Comparison of ENCODE assay signal across 10 cellular contexts in genomic region chr6:10838794-10839333, GRCh38. TPM values are rescaled to one million over a fixed set of nuclear protein-coding genes. Genes with fewer than 3 reads are reported as not detected.
DNase-seq lines count a peak whose midpoint lies in the region; ATAC-seq, FAIRE-seq and TF ChIP-seq lines count a peak whose summit lies in the region.
"Had no signal": no experiment of that assay in that cellular context is flagged by ENCODE, and none has a peak within 500 bp of the region (broad histone marks: within the 10 kb centered on the region; RNA-seq: fewer than 3 reads in every experiment).

No MANE protein-coding gene starts in this region.

- CTCF ChIA-PET in HepG2 (lab: Yijun Ruan, JAX; ENCODE audit: low intra/inter-chr PET ratio, low total read pairs) = no interaction called here

- H3K27ac Mint-ChIP-seq in activated naive CD8-positive, alpha-beta T cell treated with anti-CD3 and anti-CD28 coated beads, Interleukin-2, amount 10 ng/mL, durations not matched to agents 7 days and 5 days = peak overlapping the region; percentile 61

- TF ChIP-seq RAD21 in HepG2 (CRISPR knock-in tag; IDR thresholded peaks at IDR 0.05) = no peak

- no peak for TF ChIP-seq EP300 in HepG2 (IDR thresholded peaks at IDR 0.05; ENCODE audit: low read depth in 2 of 2, low read length in 2 of 2)
- no peak for TF ChIP-seq EP300 in HepG2 (CRISPR knock-in tag; IDR thresholded peaks at IDR 0.05; ENCODE audit: borderline replicate concordance)

- H3K27ac ChIP-seq in HUES64 (ENCODE audit: low read depth, low read length) (no peak overlapping the region), HepG2 (ENCODE audit: extremely low read length, insufficient read depth, low read length) (no peak overlapping the region), tibial artery (no peak overlapping the region)

- in situ Hi-C loops in GM13977 (cut with MboI; ENCODE audit: low pct_unique_long_range_greater_than_20kb, low sequenced_read_pairs, unreplicated experiment) = no loop called here
- in situ Hi-C loops in HepG2 (cut with HindIII; ENCODE audit: extremely low pct_ligation_motif_present, low pct_unique_long_range_greater_than_20kb) = no loop called here

- H3K4me1 Mint-ChIP-seq in activated naive CD8-positive, alpha-beta T cell treated with anti-CD3 and anti-CD28 coated beads, Interleukin-2, amount 10 ng/mL, durations not matched to agents 7 days and 5 days = peaks cover 19% of the 10 kb centered on the region

- H3K9me3 ChIP-seq in HUES64 (ENCODE audit: insufficient read depth, low read depth, low read length) (no peaks in the 10 kb centered on the region; the same call in 1 of the 2 replicates), HepG2 (ENCODE audit: low read length) (no peaks in the 10 kb centered on the region), tibial artery (peaks cover 0 to 6% (median 0%) of the 10 kb centered on the region in 3 donors)

- DNase-seq in GM13977 (ENCODE audit: low spot score) (peak; percentile 78), HepG2 (ENCODE audit: low spot score) (no peak), tibial artery (no peak), amniotic stem cell (lab: John Stamatoyannopoulos, UW) (no peak), NCI-H146 (lab: John Stamatoyannopoulos, UW) (no peak)
- no peak for DNase-seq in activated naive CD8-positive, alpha-beta T cell treated with anti-CD3 and anti-CD28 coated beads, Interleukin-2, amount 10 ng/mL, durations not matched to agents 7 days and 5 days

- H3K9me3 Mint-ChIP-seq in activated naive CD8-positive, alpha-beta T cell treated with anti-CD3 and anti-CD28 coated beads, Interleukin-2, amount 10 ng/mL, durations not matched to agents 7 days and 5 days = no peaks in the 10 kb centered on the region

- H3K4me3 ChIP-seq in HUES64 (ENCODE audit: low read length) (peak overlapping the region; percentile 68), HepG2 (replicated peaks in 1 of 3; ENCODE audit: insufficient read depth in 1 of 3, low read depth in 2 of 3, low read length in 3 of 3) (peak overlapping the region; percentile 67 to 80 (median 69)), tibial artery (peak overlapping the region; percentile 56 to 68)

- intact Hi-C loops in HepG2 (cut with micrococcal nuclease; ENCODE audit: unreplicated experiment) (no loop called here), tibial artery (cut with DNase I; ENCODE audit: low total_unique reads) (no loop called here)

- no peaks in the 10 kb centered on the region for H3K36me3 ChIP-seq in HUES64 (ENCODE audit: insufficient read depth, low read length)
- no peaks in the 10 kb centered on the region for H3K36me3 ChIP-seq in HepG2 (replicated peaks in 1 of 2; ENCODE audit: control insufficient read depth in 1 of 2, insufficient read depth in 2 of 2, low read length in 2 of 2)
- H3K36me3 ChIP-seq in tibial artery = no peaks in the 10 kb centered on the region

- H2AFZ ChIP-seq in HepG2 (ENCODE audit: low read length) = peak overlapping the region; percentile 88

- H3K27me3 ChIP-seq in HUES64 (ENCODE audit: insufficient read depth, low read length) (peaks cover 22% of the 10 kb centered on the region), HepG2 (ENCODE audit: control insufficient read depth in 1 of 2, insufficient read depth in 2 of 2, low read length in 2 of 2) (peaks cover 0 to 32% of the 10 kb centered on the region in 2 experiments; a peak in 3 of 5 replicates), tibial artery (peaks cover 0 to 13% of the 10 kb centered on the region in 2 donors)

- peak; percentile 73 for ATAC-seq in GM21528 (IDR thresholded peaks at IDR 0.05; ENCODE audit: low FRiP score, unreplicated experiment)
- peak; percentile 19 for ATAC-seq in activated naive CD8-positive, alpha-beta T cell treated with anti-CD3 and anti-CD28 coated beads, Interleukin-2, amount 10 ng/mL, durations not matched to agents 7 days and 5 days (ENCODE audit: low read depth)
- peak; percentile 5; the same call in 2 of the 3 replicates for ATAC-seq in HepG2

- no peaks in the 10 kb centered on the region for H3K79me2 ChIP-seq in HepG2 (ENCODE audit: insufficient read depth, low read length)

- peaks cover 56% of the 10 kb centered on the region for H3K27me3 Mint-ChIP-seq in activated naive CD8-positive, alpha-beta T cell treated with anti-CD3 and anti-CD28 coated beads, Interleukin-2, amount 10 ng/mL, durations not matched to agents 7 days and 5 days

- H3K9ac ChIP-seq in HUES64 (ENCODE audit: low read depth, low read length) (no peak overlapping the region; the same call in 1 of the 2 replicates), HepG2 (ENCODE audit: insufficient read depth, low read depth, low read length) (peak overlapping the region; percentile 74)

- H3K4me2 ChIP-seq in HepG2 (ENCODE audit: low read depth, low read length) = peak overlapping the region; percentile 95

- 73% methylated on average over 8 of the region's 8 CpGs for WGBS in HUES64
- WGBS in HepG2 (ENCODE audit: low lambda C conversion rate) = 61% methylated on average over 8 of the region's 8 CpGs

- TF ChIP-seq CTCF in GM13977 (IDR thresholded peaks at IDR 0.05; ENCODE audit: extremely low read depth, insufficient read depth, missing control alignments) (no peak), HepG2 (CRISPR knock-in tag; IDR thresholded peaks at IDR 0.05) (no peak), tibial artery (IDR thresholded peaks at IDR 0.05) (no peak)

- no peak for FAIRE-seq in HepG2 (lab: Jason Lieb, UNC)

- H3K4me1 ChIP-seq in HUES64 (ENCODE audit: insufficient read depth, low read length) (peaks cover 10% of the 10 kb centered on the region; the same call in 1 of the 2 replicates), HepG2 (ENCODE audit: insufficient read depth, low read length) (peaks cover 28% of the 10 kb centered on the region), tibial artery (peaks cover 0 to 15% (median 6%) of the 10 kb centered on the region in 4 donors)

- no TSS peak for BruUV-seq in HepG2 (replicated peaks; lab: Mats Ljungman, UMichigan)

- no peak for TF ChIP-seq POLR2A in HepG2 (IDR thresholded peaks at IDR 0.05; ENCODE audit: insufficient read depth in 1 of 2, low read depth in 2 of 2, low read length in 2 of 2)

- POLR2A ChIA-PET in activated naive CD8-positive, alpha-beta T cell treated with anti-CD3 and anti-CD28 coated beads, Interleukin-2, amount 10 ng/mL, durations not matched to agents 7 days and 5 days (lab: Charles Lee) = interaction anchor here (0.7 kb wide), 1 partner anchor 144 kb away, joined by 3 read pairs; the partner anchor contains the start of genes C6orf52 and PAK1IP1
- POLR2A ChIA-PET in HepG2 (lab: Yijun Ruan, JAX) = no interaction called here

- H3K4me3 Mint-ChIP-seq in activated naive CD8-positive, alpha-beta T cell treated with anti-CD3 and anti-CD28 coated beads, Interleukin-2, amount 10 ng/mL, durations not matched to agents 7 days and 5 days = peak overlapping the region; percentile 72

- H4K20me1 ChIP-seq in HepG2 (ENCODE audit: insufficient read depth, low read length) = no peaks in the 10 kb centered on the region

- H3K36me3 Mint-ChIP-seq in activated naive CD8-positive, alpha-beta T cell treated with anti-CD3 and anti-CD28 coated beads, Interleukin-2, amount 10 ng/mL, durations not matched to agents 7 days and 5 days = peaks cover 2% of the 10 kb centered on the region

RNA-seq across cellular contexts. Expression of gene MAK, which starts 0.5 kb away (rescaled TPM):
- polyA plus RNA-seq in HUES64 (2013, experiment 1 of 2) = 0.25 TPM
- 0.19 TPM for polyA plus RNA-seq in HUES64 (2013, experiment 2 of 2)
- not detected for total RNA-seq in activated naive CD8-positive, alpha-beta T cell treated with anti-CD3 and anti-CD28 coated beads, Interleukin-2, amount 10 ng/mL, durations not matched to agents 7 days and 5 days
- 0.04 and 0.17 TPM in 2 replicates for total RNA-seq in HepG2 (2016; rRNA removed; fragmentation: Illumina TruSeq; extraction: Trizol)
- 0.20 TPM in 1 of 2 replicates, not detected in the other for total RNA-seq in HepG2 (2016; cell fraction: cytosol; rRNA removed; fragmentation: Illumina TruSeq; extraction: Trizol; ENCODE audit: low read depth)
- total RNA-seq in HepG2 (2016; cell fraction: insoluble cytoplasmic fraction; rRNA removed; fragmentation: Illumina TruSeq; extraction: Trizol) = 0.04 TPM in 1 of 2 replicates, not detected in the other
- 0.10 and 0.12 TPM in 2 replicates for total RNA-seq in HepG2 (2016; cell fraction: membrane; rRNA removed; fragmentation: Illumina TruSeq; extraction: Trizol)
- total RNA-seq in HepG2 (2016; cell fraction: nucleus; rRNA removed; fragmentation: Illumina TruSeq; extraction: Trizol) = 0.25 TPM in 1 of 2 replicates, not detected in the other
- polyA plus RNA-seq in HepG2 (2011; rRNA removed) = 0.01 TPM in 1 of 2 replicates, not detected in the other
- not detected in 2 replicates for polyA plus RNA-seq in HepG2 (2011; cell fraction: cytosol; rRNA removed)
- not detected in 2 replicates for polyA plus RNA-seq in HepG2 (2011; cell fraction: nucleus; rRNA removed)
- polyA plus RNA-seq in HepG2 (2012) = 0.03 and 0.20 TPM in 2 replicates
- polyA plus RNA-seq in HepG2 (2016; cell fraction: cytosol; fragmentation: Illumina TruSeq; extraction: Trizol; ENCODE audit: low read depth) = 0.05 TPM in 1 of 2 replicates, not detected in the other
- 0.10 and 0.13 TPM in 2 replicates for polyA plus RNA-seq in HepG2 (2016; cell fraction: insoluble cytoplasmic fraction; fragmentation: Illumina TruSeq; extraction: Trizol; ENCODE audit: low read depth)
- polyA plus RNA-seq in HepG2 (2016; cell fraction: membrane; fragmentation: Illumina TruSeq; extraction: Trizol; ENCODE audit: low read depth) = 0.06 TPM in 1 of 2 replicates, not detected in the other
- polyA plus RNA-seq in HepG2 (2016; cell fraction: nucleus; fragmentation: Illumina TruSeq; extraction: Trizol; ENCODE audit: insufficient read depth, low read depth) = 0.27 TPM in 1 of 2 replicates, not detected in the other
- polyA minus RNA-seq in HepG2 (2011; rRNA and poly(A)+ RNA removed; ENCODE audit: low replicate concordance) = 0.05 TPM in 1 of 2 replicates, not detected in the other
- not detected in 2 replicates for polyA minus RNA-seq in HepG2 (2011; cell fraction: cytosol; rRNA and poly(A)+ RNA removed)
- not detected in 2 replicates for polyA minus RNA-seq in HepG2 (2011; cell fraction: nucleus; rRNA and poly(A)+ RNA removed)

RNA-seq across cellular contexts. Expression of gene GCM2, which starts 43.0 kb away (rescaled TPM):
- polyA plus RNA-seq in HUES64 (2013, experiment 1 of 2) = not detected
- polyA plus RNA-seq in HUES64 (2013, experiment 2 of 2) = not detected
- not detected for total RNA-seq in activated naive CD8-positive, alpha-beta T cell treated with anti-CD3 and anti-CD28 coated beads, Interleukin-2, amount 10 ng/mL, durations not matched to agents 7 days and 5 days
- not detected in 2 replicates for total RNA-seq in HepG2 (2016; rRNA removed; fragmentation: Illumina TruSeq; extraction: Trizol)
- not detected in 2 replicates for total RNA-seq in HepG2 (2016; cell fraction: cytosol; rRNA removed; fragmentation: Illumina TruSeq; extraction: Trizol; ENCODE audit: low read depth)
- not detected in 2 replicates for total RNA-seq in HepG2 (2016; cell fraction: insoluble cytoplasmic fraction; rRNA removed; fragmentation: Illumina TruSeq; extraction: Trizol)
- total RNA-seq in HepG2 (2016; cell fraction: membrane; rRNA removed; fragmentation: Illumina TruSeq; extraction: Trizol) = not detected in 2 replicates
- total RNA-seq in HepG2 (2016; cell fraction: nucleus; rRNA removed; fragmentation: Illumina TruSeq; extraction: Trizol) = not detected in 2 replicates
- not detected in 2 replicates for polyA plus RNA-seq in HepG2 (2011; rRNA removed)
- not detected in 2 replicates for polyA plus RNA-seq in HepG2 (2011; cell fraction: cytosol; rRNA removed)
- polyA plus RNA-seq in HepG2 (2011; cell fraction: nucleus; rRNA removed) = not detected in 2 replicates
- polyA plus RNA-seq in HepG2 (2012) = not detected in 2 replicates
- not detected in 2 replicates for polyA plus RNA-seq in HepG2 (2016; cell fraction: cytosol; fragmentation: Illumina TruSeq; extraction: Trizol; ENCODE audit: low read depth)
- not detected in 2 replicates for polyA plus RNA-seq in HepG2 (2016; cell fraction: insoluble cytoplasmic fraction; fragmentation: Illumina TruSeq; extraction: Trizol; ENCODE audit: low read depth)
- not detected in 2 replicates for polyA plus RNA-seq in HepG2 (2016; cell fraction: membrane; fragmentation: Illumina TruSeq; extraction: Trizol; ENCODE audit: low read depth)
- not detected in 2 replicates for polyA plus RNA-seq in HepG2 (2016; cell fraction: nucleus; fragmentation: Illumina TruSeq; extraction: Trizol; ENCODE audit: insufficient read depth, low read depth)
- not detected in 2 replicates for polyA minus RNA-seq in HepG2 (2011; rRNA and poly(A)+ RNA removed; ENCODE audit: low replicate concordance)
- polyA minus RNA-seq in HepG2 (2011; cell fraction: cytosol; rRNA and poly(A)+ RNA removed) = not detected in 2 replicates
- polyA minus RNA-seq in HepG2 (2011; cell fraction: nucleus; rRNA and poly(A)+ RNA removed) = not detected in 2 replicates
- total RNA-seq: activated CD8-positive, alpha-beta memory T cell treated with anti-CD3 and anti-CD28 coated beads for 36 hours; temporal lobe had no signal

RNA-seq across cellular contexts. Expression of gene SYCP2L, which starts 48.0 kb away (rescaled TPM):
- 1.9 TPM for polyA plus RNA-seq in HUES64 (2013, experiment 1 of 2)
- polyA plus RNA-seq in HUES64 (2013, experiment 2 of 2) = 5.3 TPM
- total RNA-seq in activated naive CD8-positive, alpha-beta T cell treated with anti-CD3 and anti-CD28 coated beads, Interleukin-2, amount 10 ng/mL, durations not matched to agents 7 days and 5 days = under 1 TPM in 1 of 2 experiments, not detected in 1; 0.31 TPM
- 0.22 TPM in 1 of 2 replicates, not detected in the other for total RNA-seq in HepG2 (2016; rRNA removed; fragmentation: Illumina TruSeq; extraction: Trizol)
- 0.26 TPM in 1 of 2 replicates, not detected in the other for total RNA-seq in HepG2 (2016; cell fraction: cytosol; rRNA removed; fragmentation: Illumina TruSeq; extraction: Trizol; ENCODE audit: low read depth)
- total RNA-seq in HepG2 (2016; cell fraction: insoluble cytoplasmic fraction; rRNA removed; fragmentation: Illumina TruSeq; extraction: Trizol) = 0.04 TPM in 1 of 2 replicates, not detected in the other
- 0.06 TPM in 1 of 2 replicates, not detected in the other for total RNA-seq in HepG2 (2016; cell fraction: membrane; rRNA removed; fragmentation: Illumina TruSeq; extraction: Trizol)
- total RNA-seq in HepG2 (2016; cell fraction: nucleus; rRNA removed; fragmentation: Illumina TruSeq; extraction: Trizol) = 0.16 TPM in 1 of 2 replicates, not detected in the other
- polyA plus RNA-seq in HepG2 (2011; rRNA removed) = 0.37 and 0.54 TPM in 2 replicates
- 0.05 and 0.21 TPM in 2 replicates for polyA plus RNA-seq in HepG2 (2011; cell fraction: cytosol; rRNA removed)
- 0.58 and 1.1 TPM in 2 replicates for polyA plus RNA-seq in HepG2 (2011; cell fraction: nucleus; rRNA removed)
- polyA plus RNA-seq in HepG2 (2012) = 0.08 and 0.33 TPM in 2 replicates
- not detected in 2 replicates for polyA plus RNA-seq in HepG2 (2016; cell fraction: cytosol; fragmentation: Illumina TruSeq; extraction: Trizol; ENCODE audit: low read depth)
- not detected in 2 replicates for polyA plus RNA-seq in HepG2 (2016; cell fraction: insoluble cytoplasmic fraction; fragmentation: Illumina TruSeq; extraction: Trizol; ENCODE audit: low read depth)
- not detected in 2 replicates for polyA plus RNA-seq in HepG2 (2016; cell fraction: membrane; fragmentation: Illumina TruSeq; extraction: Trizol; ENCODE audit: low read depth)
- polyA plus RNA-seq in HepG2 (2016; cell fraction: nucleus; fragmentation: Illumina TruSeq; extraction: Trizol; ENCODE audit: insufficient read depth, low read depth) = 0.49 and 1.00 TPM in 2 replicates
- 0.20 TPM in 1 of 2 replicates, not detected in the other for polyA minus RNA-seq in HepG2 (2011; rRNA and poly(A)+ RNA removed; ENCODE audit: low replicate concordance)
- polyA minus RNA-seq in HepG2 (2011; cell fraction: cytosol; rRNA and poly(A)+ RNA removed) = not detected in 2 replicates
- polyA minus RNA-seq in HepG2 (2011; cell fraction: nucleus; rRNA and poly(A)+ RNA removed) = 1.5 and 2.1 TPM in 2 replicates
- total RNA-seq: activated CD8-positive, alpha-beta memory T cell treated with anti-CD3 and anti-CD28 coated beads for 36 hours had no signal

Comparison
In these comparisons a context has a peak if more than half of its experiments do, and no peak if none do; other contexts are left out.
1. ATAC-seq: peak in every context shown above with its lines; median percentile 73 in GM21528; 19 in activated naive CD8-positive, alpha-beta T cell treated with anti-CD3 and anti-CD28 coated beads, Interleukin-2, amount 10 ng/mL, durations not matched to agents 7 days and 5 days; 5 in HepG2.